Comparison of ENCODE assay signal across 1 cellular context in genomic region chr17:48101012-48101720, GRCh38.
A peak's percentile ranks its signal among the peaks of the same experiment; 100 is the strongest.
TF ChIP-seq lines count a peak whose summit lies in the region.

CBX1 (minus strand) TSS chr17:48101478; CDS start chr17:48077004, 24,474 bp downstream.

TF ChIP-seq in HepG2, 621 proteins besides CTCF, POLR2A, EP300 and RAD21 (continued from another document and continues in another):
- TF ChIP-seq ZNF281 (CRISPR knock-in tag; IDR thresholded peaks at IDR 0.05; ENCODE audit: borderline replicate concordance) (peak; percentile 82), ETV5 (CRISPR knock-in tag; IDR thresholded peaks at IDR 0.05; ENCODE audit: borderline replicate concordance) (peak; percentile 21; the same call in 1 of the 2 replicates), RERE (CRISPR knock-in tag; IDR thresholded peaks at IDR 0.05; ENCODE audit: low read depth) (peak; percentile 62; the same call in 1 of the 2 replicates), BATF2 (CRISPR knock-in tag; IDR thresholded peaks at IDR 0.05) (0 out of 2 replicates have a peak, but pooled peaks have one; percentile 52), ZNF343 (CRISPR knock-in tag; IDR thresholded peaks at IDR 0.05) (peak; percentile 90; the same call in 1 of the 2 replicates), ZNF329 (CRISPR knock-in tag; IDR thresholded peaks at IDR 0.05; ENCODE audit: low read depth) (no peak), ZNF709 (CRISPR knock-in tag; IDR thresholded peaks at IDR 0.05) (peak; percentile 97), ATF6 (CRISPR knock-in tag; conservative IDR thresholded peaks at IDR 0.05) (no peak), THAP7 (CRISPR knock-in tag; IDR thresholded peaks at IDR 0.05) (peak; percentile 27; the same call in 1 of the 2 replicates), ZNF740 (CRISPR knock-in tag; IDR thresholded peaks at IDR 0.05) (0 out of 2 replicates have a peak, but pooled peaks have one; percentile 5), ZNF687 (CRISPR knock-in tag; IDR thresholded peaks at IDR 0.05) (peak; percentile 98), E2F2 (CRISPR knock-in tag; IDR thresholded peaks at IDR 0.05; ENCODE audit: borderline replicate concordance) (peak; percentile 85; the same call in 1 of the 2 replicates), ZZZ3 (CRISPR knock-in tag; IDR thresholded peaks at IDR 0.05; ENCODE audit: borderline replicate concordance) (peak; percentile 81), RNF2 (conservative IDR thresholded peaks at IDR 0.05; ENCODE audit: low read depth) (peak; percentile 88), ZNF558 (CRISPR knock-in tag; IDR thresholded peaks at IDR 0.05; ENCODE audit: borderline replicate concordance) (peak; percentile 81; the same call in 1 of the 2 replicates), KDM2A (CRISPR knock-in tag; IDR thresholded peaks at IDR 0.05; ENCODE audit: borderline replicate concordance, low read depth) (peak; percentile 89; the same call in 1 of the 2 replicates), RELA (CRISPR knock-in tag; IDR thresholded peaks at IDR 0.05) (no peak), HOMEZ (CRISPR knock-in tag; IDR thresholded peaks at IDR 0.05; ENCODE audit: low read depth) (0 out of 2 replicates have a peak, but pooled peaks have one; percentile 56), GABPB1 (CRISPR knock-in tag; IDR thresholded peaks at IDR 0.05) (peak; percentile 92), CCDC6 (CRISPR knock-in tag; IDR thresholded peaks at IDR 0.05) (no peak; the same call in 1 of the 2 replicates), ZNF224 (CRISPR knock-in tag; IDR thresholded peaks at IDR 0.05) (peak; percentile 52; the same call in 1 of the 2 replicates), TSC22D2 (CRISPR knock-in tag; IDR thresholded peaks at IDR 0.05; ENCODE audit: borderline replicate concordance) (no peak; the same call in 1 of the 2 replicates), SIN3A (IDR thresholded peaks at IDR 0.05; ENCODE audit: borderline replicate concordance, low read depth, low read length) (0 out of 2 replicates have a peak, but pooled peaks have one; percentile 33), ARID2 (CRISPR knock-in tag; IDR thresholded peaks at IDR 0.05; ENCODE audit: borderline replicate concordance) (peak; percentile 84; the same call in 1 of the 2 replicates), GZF1 (CRISPR knock-in tag; IDR thresholded peaks at IDR 0.05) (no peak), ZNF569 (CRISPR knock-in tag; IDR thresholded peaks at IDR 0.05; ENCODE audit: borderline replicate concordance) (no peak), SP5 (CRISPR knock-in tag; IDR thresholded peaks at IDR 0.05; ENCODE audit: borderline replicate concordance, low read depth) (no peak), GTF2F1 (IDR thresholded peaks at IDR 0.05; ENCODE audit: low read length) (no peak), SKIL (CRISPR knock-in tag; IDR thresholded peaks at IDR 0.05; ENCODE audit: borderline replicate concordance) (peak; percentile 40), ZNF616 (CRISPR knock-in tag; IDR thresholded peaks at IDR 0.05; ENCODE audit: low read depth) (0 out of 2 replicates have a peak, but pooled peaks have one; percentile 43), ZMYM4 (CRISPR knock-in tag; IDR thresholded peaks at IDR 0.05) (peak; percentile 86), RARA (CRISPR knock-in tag; IDR thresholded peaks at IDR 0.05) (peak; percentile 10; the same call in 1 of the 2 replicates), SNRNP70 (IDR thresholded peaks at IDR 0.05; ENCODE audit: low read depth, low read length) (no peak), TAF1 (CRISPR knock-in tag; IDR thresholded peaks at IDR 0.05) (peak; percentile 83; the same call in 1 of the 2 replicates), ZNF724P (CRISPR knock-in tag; IDR thresholded peaks at IDR 0.05; ENCODE audit: borderline replicate concordance) (peak; percentile 96; the same call in 1 of the 2 replicates)
